Comparison of ENCODE assay signal across 8 cellular contexts in genomic region chr1:16207318-16208269, GRCh38. TPM values are rescaled to one million over a fixed set of nuclear protein-coding genes. Genes with fewer than 3 reads are reported as not detected.
DNase-seq lines count a peak whose midpoint lies in the region; ATAC-seq and TF ChIP-seq lines count a peak whose summit lies in the region.

No MANE protein-coding gene starts in this region.

- no peaks in the 10 kb centered on the region for H3K9me3 ChIP-seq in CD8-positive, alpha-beta T cell (ENCODE audit: low read length)
- no peaks in the 10 kb centered on the region for H3K9me3 ChIP-seq in neuron (ENCODE audit: low read length)

- ATAC-seq in CD8-positive, alpha-beta T cell, result no peak
- no peak for ATAC-seq in effector memory CD8-positive, alpha-beta T cell (replicated peaks)

- CTCF ChIA-PET in CD8-positive, alpha-beta T cell (lab: Charles Lee), result interaction anchor here (0.8 kb wide), 1 partner anchor 9 kb away, joined by 3 read pairs; no protein-coding TSS in a partner anchor

- in situ Hi-C loops in GM13977 (cut with MboI; ENCODE audit: low pct_unique_long_range_greater_than_20kb, low sequenced_read_pairs, unreplicated experiment), result no loop called here

- no peaks in the 10 kb centered on the region for H3K36me3 ChIP-seq in CD8-positive, alpha-beta T cell (ENCODE audit: insufficient read depth, low read length)
- no peaks in the 10 kb centered on the region for H3K36me3 ChIP-seq in neuron (ENCODE audit: insufficient read depth, low read length)

- peak overlapping the region; percentile 95 for H3K27ac Mint-ChIP-seq in CD8-positive, alpha-beta T cell
- H3K27ac Mint-ChIP-seq in effector memory CD8-positive, alpha-beta T cell, result peak overlapping the region; percentile 89 to 91

- H3K4me1 ChIP-seq in CD8-positive, alpha-beta T cell (ENCODE audit: insufficient read depth, low read length), result peaks cover 14% of the 10 kb centered on the region
- H3K4me1 ChIP-seq in neuron (ENCODE audit: insufficient read depth, low read length), result peaks cover 11% of the 10 kb centered on the region

- peaks cover 10% of the 10 kb centered on the region for H3K4me1 Mint-ChIP-seq in CD8-positive, alpha-beta T cell (ENCODE audit: low read depth)
- H3K4me1 Mint-ChIP-seq in effector memory CD8-positive, alpha-beta T cell (ENCODE audit: low read depth in 2 of 2), result peaks cover 13 to 20% of the 10 kb centered on the region in 2 donors

- peak overlapping the region; percentile 83 for H3K4me3 ChIP-seq in CD8-positive, alpha-beta T cell (ENCODE audit: low read depth, low read length)
- H3K4me3 ChIP-seq in neuron (ENCODE audit: low read length), result peak overlapping the region; percentile 42

- H3K9me3 Mint-ChIP-seq in CD8-positive, alpha-beta T cell, result no peaks in the 10 kb centered on the region
- H3K9me3 Mint-ChIP-seq in effector memory CD8-positive, alpha-beta T cell, result no peaks in the 10 kb centered on the region

- H2AFZ ChIP-seq in neuron (ENCODE audit: low read depth, low read length), result peak overlapping the region; percentile 71

- no peaks in the 10 kb centered on the region for H3K27me3 ChIP-seq in CD8-positive, alpha-beta T cell (ENCODE audit: insufficient read depth, low read length)
- H3K27me3 ChIP-seq in neuron (ENCODE audit: insufficient read depth, low read length), result peaks cover 3% of the 10 kb centered on the region

- H3K27me3 Mint-ChIP-seq in CD8-positive, alpha-beta T cell (ENCODE audit: low read depth), result no peaks in the 10 kb centered on the region
- H3K27me3 Mint-ChIP-seq in effector memory CD8-positive, alpha-beta T cell, result no peaks in the 10 kb centered on the region

- peak overlapping the region; percentile 69 for H3K27ac ChIP-seq in CD8-positive, alpha-beta T cell (ENCODE audit: low read depth, low read length)

- intact Hi-C loops in CD8-positive, alpha-beta T cell (cut with DNase I, micrococcal nuclease), result loop anchor here (2.0 to 10.0 kb wide), 3 partner anchors 145 to 683 kb away; partner anchors contain the start of genes FBXO42 (in 2 of the 2), CASP9 (in 1 of the 2) and SPEN (in 1 of the 2)

- DNase-seq in CD8-positive, alpha-beta T cell, result no peak
- DNase-seq in NCI-H2227 treated with DMSO at 0.1 percent for 48 hours (lab: John Stamatoyannopoulos, UW), result peak; percentile 44
- DNase-seq in effector memory CD8-positive, alpha-beta T cell, result no peak
- DNase-seq in stimulated activated naive CD4-positive, alpha-beta T cell treated with Interleukin-2 at 50 U/mL for 16 hours (lab: John Stamatoyannopoulos, UW), result no peak
- DNase-seq in NCI-H128 (lab: John Stamatoyannopoulos, UW; ENCODE audit: unreplicated experiment), result no peak
- DNase-seq in GM13977 (ENCODE audit: low spot score), result no peak
- DNase-seq in putamen (ENCODE audit: low spot score), result no peak

- no peak for TF ChIP-seq CTCF in CD8-positive, alpha-beta T cell (IDR thresholded peaks at IDR 0.05)
- TF ChIP-seq CTCF in GM13977 (IDR thresholded peaks at IDR 0.05; ENCODE audit: extremely low read depth, insufficient read depth, missing control alignments), result no peak

- peaks cover 15% of the 10 kb centered on the region for H3K36me3 Mint-ChIP-seq in CD8-positive, alpha-beta T cell
- H3K36me3 Mint-ChIP-seq in effector memory CD8-positive, alpha-beta T cell (ENCODE audit: insufficient read depth), result peaks cover 5% of the 10 kb centered on the region

- peak overlapping the region; percentile 93 for H3K4me3 Mint-ChIP-seq in CD8-positive, alpha-beta T cell
- peak overlapping the region; percentile 82 to 83 for H3K4me3 Mint-ChIP-seq in effector memory CD8-positive, alpha-beta T cell

- POLR2A ChIA-PET in CD8-positive, alpha-beta T cell (lab: Charles Lee), result interaction anchor here (0.5 to 2.9 kb wide), 5 partner anchors 9 to 374 kb away, joined by 3 to 27 read pairs (median 5); partner anchors contain the start of genes CPLANE2 and FBXO42

RNA-seq across cellular contexts. Expression of gene ARHGEF19, which starts 4.9 kb away (rescaled TPM):
- 1 to 10 TPM; 4.3 to 5.6 TPM for total RNA-seq in CD8-positive, alpha-beta T cell

RNA-seq across cellular contexts. Expression of gene CPLANE2, which starts 29.4 kb away (rescaled TPM):
- 1 to 10 TPM; 5.2 to 5.6 TPM for total RNA-seq in CD8-positive, alpha-beta T cell

RNA-seq across cellular contexts. Expression of gene EPHA2, which starts 51.7 kb away (rescaled TPM):
- not detected for total RNA-seq in CD8-positive, alpha-beta T cell
